Comparison of ENCODE assay signal across 9 cellular contexts in genomic region chr10:106571216-106571954, GRCh38.
A peak's percentile ranks its signal among the peaks of the same experiment; 100 is the strongest.
DNase-seq lines count a peak whose midpoint lies in the region; ATAC-seq, FAIRE-seq and TF ChIP-seq lines count a peak whose summit lies in the region.
"Had no signal": no experiment of that assay in that cellular context is flagged by ENCODE, and none has a peak within 500 bp of the region (broad histone marks: within the 10 kb centered on the region; RNA-seq: fewer than 3 reads in every experiment).

No MANE protein-coding gene starts in this region.

- no peak overlapping the region for H3K27ac Mint-ChIP-seq in T-cell
- H3K27ac Mint-ChIP-seq in activated T-cell treated with anti-CD3 and anti-CD28 coated beads, Interleukin-2, amount 50 U/mL, for 72 hours: no peak overlapping the region
- H3K27ac Mint-ChIP-seq: activated CD4-positive, alpha-beta T cell treated with anti-CD3 and anti-CD28 coated beads, Interleukin-2, amount 10 ng/mL, durations not matched to agents 7 days and 5 days had no signal

- no peak overlapping the region for H3K4me2 ChIP-seq in HCT116 (ENCODE audit: low read length)

- no peaks in the 10 kb centered on the region for H3K27me3 Mint-ChIP-seq in T-cell
- H3K27me3 Mint-ChIP-seq in activated T-cell treated with anti-CD3 and anti-CD28 coated beads, Interleukin-2, amount 50 U/mL, for 72 hours (ENCODE audit: low read depth): no peaks in the 10 kb centered on the region
- H3K27me3 Mint-ChIP-seq: activated CD4-positive, alpha-beta T cell treated with anti-CD3 and anti-CD28 coated beads, Interleukin-2, amount 10 ng/mL, durations not matched to agents 7 days and 5 days had no signal

- no peaks in the 10 kb centered on the region for H4K20me1 ChIP-seq in HCT116 (ENCODE audit: insufficient read depth)

- no peak for ATAC-seq in HCT116
- ATAC-seq in T-cell (replicated peaks in 1 of 4): no peak
- no peak for ATAC-seq in activated T-cell treated with anti-CD3 and anti-CD28 coated beads, Interleukin-2, amount 50 U/mL, for 72 hours (replicated peaks in 1 of 2)

- POLR2A ChIA-PET in HCT116 (lab: Charles Lee): no interaction called here
- POLR2A ChIA-PET in T-cell (lab: Charles Lee): no interaction called here

- peak; percentile 50 for FAIRE-seq in kidney (lab: Jason Lieb, UNC)

- no peak overlapping the region for H3K9ac ChIP-seq in HCT116 (ENCODE audit: low read length)
- no peak overlapping the region for H3K9ac ChIP-seq in adipocyte (ENCODE audit: low read length)
- no peak overlapping the region for H3K9ac ChIP-seq in kidney (ENCODE audit: low read length in 2 of 2)

- no peaks in the 10 kb centered on the region for H3K27me3 ChIP-seq in HCT116 (ENCODE audit: insufficient read depth, low read length)
- H3K27me3 ChIP-seq in adipocyte (replicated peaks; ENCODE audit: control insufficient read depth, insufficient read depth, low read length): peaks cover 10% of the 10 kb centered on the region

- no peaks in the 10 kb centered on the region for H3K79me2 ChIP-seq in HCT116 (ENCODE audit: insufficient read depth, low read length)

- peaks cover 0 to 4% (median 3%) of the 10 kb centered on the region in 3 donors for H3K9me3 Mint-ChIP-seq in T-cell
- H3K9me3 Mint-ChIP-seq in activated T-cell treated with anti-CD3 and anti-CD28 coated beads, Interleukin-2, amount 50 U/mL, for 72 hours: peaks cover 0 to 5% of the 10 kb centered on the region in 2 donors
- H3K9me3 Mint-ChIP-seq: activated CD4-positive, alpha-beta T cell treated with anti-CD3 and anti-CD28 coated beads, Interleukin-2, amount 10 ng/mL, durations not matched to agents 7 days and 5 days had no signal

- peak; percentile 12; the same call in 1 of the 2 replicates for TF ChIP-seq RAD21 in HCT116 (IDR thresholded peaks at IDR 0.05; ENCODE audit: low read depth)

- H3K9me3 ChIP-seq in HCT116 (ENCODE audit: control insufficient read depth in 1 of 2, insufficient read depth in 1 of 2, low read depth in 1 of 2, low read length in 2 of 2) (peaks cover 17 to 29% of the 10 kb centered on the region in 2 experiments; a peak in 2 of 4 replicates), adipocyte (ENCODE audit: control insufficient read depth, low read length) (no peaks in the 10 kb centered on the region), kidney (ENCODE audit: control insufficient read depth in 1 of 2, low read length in 2 of 2) (no peaks in the 10 kb centered on the region)

- no peaks in the 10 kb centered on the region for H3K36me3 ChIP-seq in HCT116 (ENCODE audit: control insufficient read depth in 1 of 2, insufficient read depth in 2 of 2, low read length in 2 of 2)
- H3K36me3 ChIP-seq in adipocyte (ENCODE audit: control insufficient read depth, insufficient read depth, low read length, severe bottlenecking): no peaks in the 10 kb centered on the region
- H3K36me3 ChIP-seq in kidney (ENCODE audit: control insufficient read depth in 1 of 2, insufficient read depth in 2 of 2, low read length in 2 of 2): no peaks in the 10 kb centered on the region

- no TSS peak for BruUV-seq in HCT116 (replicated peaks; lab: Mats Ljungman, UMichigan)

- TF ChIP-seq CTCF in HCT116 (IDR thresholded peaks at IDR 0.05 in 2 of 3, conservative IDR thresholded peaks at IDR 0.05 in 1 of 3; ENCODE audit: borderline replicate concordance in 1 of 3, insufficient read depth in 1 of 3, low read depth in 2 of 3, low read length in 2 of 3): peak in 1 of 3 experiments; percentile 25; a peak in 2 of 6 replicates
- TF ChIP-seq CTCF in kidney (IDR thresholded peaks at IDR 0.05; ENCODE audit: borderline replicate concordance, extremely low read depth, insufficient read depth): peak; percentile 39

- no peak overlapping the region for H3K4me3 Mint-ChIP-seq in T-cell
- no peak overlapping the region for H3K4me3 Mint-ChIP-seq in activated T-cell treated with anti-CD3 and anti-CD28 coated beads, Interleukin-2, amount 50 U/mL, for 72 hours
- H3K4me3 Mint-ChIP-seq: activated CD4-positive, alpha-beta T cell treated with anti-CD3 and anti-CD28 coated beads, Interleukin-2, amount 10 ng/mL, durations not matched to agents 7 days and 5 days had no signal

- no peak for TF ChIP-seq POLR2A in HCT116 (IDR thresholded peaks at IDR 0.05; ENCODE audit: borderline replicate concordance, extremely low read depth, insufficient read depth, insufficient read length)

- H3K4me3 ChIP-seq in HCT116 (replicated peaks in 1 of 2; ENCODE audit: low read depth in 1 of 2, low read length in 2 of 2) (no peak overlapping the region), adipocyte (ENCODE audit: low read length) (no peak overlapping the region), kidney (ENCODE audit: low read length in 2 of 2) (no peak overlapping the region)

- DNase-seq in AG08395 (ENCODE audit: low spot score) (peak; percentile 21), HCT116 (ENCODE audit: low read depth, low spot score) (no peak), adipocyte (ENCODE audit: low read depth) (peak; percentile 89), kidney (no peak), T-cell (no peak), COLO668 (lab: John Stamatoyannopoulos, UW; ENCODE audit: unreplicated experiment) (no peak)
- DNase-seq in activated T-cell treated with anti-CD3 and anti-CD28 coated beads, Interleukin-2, amount 50 U/mL, for 72 hours: no peak
- no peak for DNase-seq in activated CD4-positive, alpha-beta T cell treated with anti-CD3 and anti-CD28 coated beads for 48 hours
- DNase-seq: activated CD4-positive, alpha-beta T cell treated with anti-CD3 and anti-CD28 coated beads, Interleukin-2, amount 10 ng/mL, durations not matched to agents 7 days and 5 days had no signal

- H2AFZ ChIP-seq in HCT116 (ENCODE audit: low read depth, low read length, poor library complexity, severe bottlenecking): no peak overlapping the region

- H3K9me2 ChIP-seq in HCT116 (ENCODE audit: insufficient read depth): no peaks in the 10 kb centered on the region

- no peaks in the 10 kb centered on the region for H3K4me1 Mint-ChIP-seq in T-cell
- no peaks in the 10 kb centered on the region for H3K4me1 Mint-ChIP-seq in activated T-cell treated with anti-CD3 and anti-CD28 coated beads, Interleukin-2, amount 50 U/mL, for 72 hours (ENCODE audit: low read depth)
- H3K4me1 Mint-ChIP-seq: activated CD4-positive, alpha-beta T cell treated with anti-CD3 and anti-CD28 coated beads, Interleukin-2, amount 10 ng/mL, durations not matched to agents 7 days and 5 days had no signal

- H3K27ac ChIP-seq in HCT116 (ENCODE audit: low read depth, low read length): no peak overlapping the region
- H3K27ac ChIP-seq in kidney (ENCODE audit: low read depth in 2 of 2, low read length in 2 of 2): no peak overlapping the region

- RAD21 ChIA-PET in HCT116 (lab: Charles Lee; ENCODE audit: low non-redundant PET in 1 of 2, low total read pairs in 2 of 2, uncharacterized antibody in 2 of 2, unreplicated experiment in 2 of 2): no interaction called here

- intact Hi-C loops in HCT116 (cut with micrococcal nuclease) (no loop called here), kidney (cut with DNase I) (no loop called here)

- H3K36me3 Mint-ChIP-seq in T-cell: no peaks in the 10 kb centered on the region
- H3K36me3 Mint-ChIP-seq in activated T-cell treated with anti-CD3 and anti-CD28 coated beads, Interleukin-2, amount 50 U/mL, for 72 hours (ENCODE audit: insufficient read depth in 2 of 2): no peaks in the 10 kb centered on the region

- H3K4me1 ChIP-seq in HCT116 (ENCODE audit: control insufficient read depth in 1 of 2, insufficient read depth in 2 of 2, low read length in 2 of 2) (no peaks in the 10 kb centered on the region), adipocyte (ENCODE audit: control insufficient read depth, insufficient read depth, low read length) (peaks cover 9% of the 10 kb centered on the region), kidney (ENCODE audit: control insufficient read depth in 1 of 2, insufficient read depth in 1 of 2, low read depth in 1 of 2, low read length in 2 of 2) (no peaks in the 10 kb centered on the region)

- CTCF ChIA-PET in HCT116 (lab: Charles Lee): no interaction called here
- CTCF ChIA-PET in T-cell (lab: Charles Lee): no interaction called here

TF ChIP-seq in HCT116, 20 proteins besides CTCF, POLR2A, EP300 and RAD21 (continues in another document):
- TF ChIP-seq YY1 (IDR thresholded peaks at IDR 0.05; ENCODE audit: extremely low read depth, insufficient replicate concordance, low read depth, low read length) (no peak), POLR2AphosphoS5 (IDR thresholded peaks at IDR 0.05; ENCODE audit: low read depth, low read length) (no peak)
- TF ChIP-seq, protein P1, sequence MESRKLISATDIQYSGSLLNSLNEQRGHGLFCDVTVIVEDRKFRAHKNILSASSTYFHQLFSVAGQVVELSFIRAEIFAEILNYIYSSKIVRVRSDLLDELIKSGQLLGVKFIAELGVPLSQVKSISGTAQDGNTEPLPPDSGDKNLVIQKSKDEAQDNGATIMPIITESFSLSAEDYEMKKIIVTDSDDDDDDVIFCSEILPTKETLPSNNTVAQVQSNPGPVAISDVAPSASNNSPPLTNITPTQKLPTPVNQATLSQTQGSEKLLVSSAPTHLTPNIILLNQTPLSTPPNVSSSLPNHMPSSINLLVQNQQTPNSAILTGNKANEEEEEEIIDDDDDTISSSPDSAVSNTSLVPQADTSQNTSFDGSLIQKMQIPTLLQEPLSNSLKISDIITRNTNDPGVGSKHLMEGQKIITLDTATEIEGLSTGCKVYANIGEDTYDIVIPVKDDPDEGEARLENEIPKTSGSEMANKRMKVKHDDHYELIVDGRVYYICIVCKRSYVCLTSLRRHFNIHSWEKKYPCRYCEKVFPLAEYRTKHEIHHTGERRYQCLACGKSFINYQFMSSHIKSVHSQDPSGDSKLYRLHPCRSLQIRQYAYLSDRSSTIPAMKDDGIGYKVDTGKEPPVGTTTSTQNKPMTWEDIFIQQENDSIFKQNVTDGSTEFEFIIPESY (IDR thresholded peaks at IDR 0.05; ENCODE audit: extremely low read depth, insufficient replicate concordance, low read length): no peak

Comparison
In these comparisons a context has a peak if more than half of its experiments do, and no peak if none do; other contexts are left out.
1. DNase-seq: peak in AG08395 (single experiment) and adipocyte (single experiment); none in HCT116 (single experiment), kidney (single experiment), T-cell (0 of 34), activated T-cell treated with anti-CD3 and anti-CD28 coated beads, Interleukin-2, amount 50 U/mL, for 72 hours (0 of 2), activated CD4-positive, alpha-beta T cell treated with anti-CD3 and anti-CD28 coated beads for 48 hours (single experiment) and COLO668 (single experiment).